In genomic region chr7:134113655-134114054, GRCh38 we compare ENCODE assay signal across 1 cellular context.
TF ChIP-seq lines count a peak whose summit lies in the region.

No MANE protein-coding gene starts in this region.

TF ChIP-seq in WTC11, 78 proteins besides CTCF, POLR2A, EP300 and RAD21 (continued from another document):
- TF ChIP-seq E2F5 (CRISPR knock-in tag; IDR thresholded peaks at IDR 0.05) = no peak
- TF ChIP-seq ZNF317 (CRISPR knock-in tag; IDR thresholded peaks at IDR 0.05; ENCODE audit: borderline replicate concordance, low read depth) = no peak
- TF ChIP-seq, protein P1, sequence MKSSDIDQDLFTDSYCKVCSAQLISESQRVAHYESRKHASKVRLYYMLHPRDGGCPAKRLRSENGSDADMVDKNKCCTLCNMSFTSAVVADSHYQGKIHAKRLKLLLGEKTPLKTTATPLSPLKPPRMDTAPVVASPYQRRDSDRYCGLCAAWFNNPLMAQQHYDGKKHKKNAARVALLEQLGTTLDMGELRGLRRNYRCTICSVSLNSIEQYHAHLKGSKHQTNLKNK (CRISPR knock-in tag; IDR thresholded peaks at IDR 0.05) = no peak
- no peak for TF ChIP-seq JAZF1 (CRISPR knock-in tag; IDR thresholded peaks at IDR 0.05)
- no peak for TF ChIP-seq TEAD1 (CRISPR knock-in tag; IDR thresholded peaks at IDR 0.05)
- TF ChIP-seq CREB1 (CRISPR knock-in tag; IDR thresholded peaks at IDR 0.05) = no peak
- TF ChIP-seq TP53 (CRISPR knock-in tag; IDR thresholded peaks at IDR 0.05) = no peak
- no peak for TF ChIP-seq ESRRA (CRISPR knock-in tag; IDR thresholded peaks at IDR 0.05; ENCODE audit: borderline replicate concordance)
- TF ChIP-seq, protein P2, sequence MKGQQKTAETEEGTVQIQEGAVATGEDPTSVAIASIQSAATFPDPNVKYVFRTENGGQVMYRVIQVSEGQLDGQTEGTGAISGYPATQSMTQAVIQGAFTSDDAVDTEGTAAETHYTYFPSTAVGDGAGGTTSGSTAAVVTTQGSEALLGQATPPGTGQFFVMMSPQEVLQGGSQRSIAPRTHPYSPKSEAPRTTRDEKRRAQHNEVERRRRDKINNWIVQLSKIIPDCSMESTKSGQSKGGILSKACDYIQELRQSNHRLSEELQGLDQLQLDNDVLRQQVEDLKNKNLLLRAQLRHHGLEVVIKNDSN (CRISPR knock-in tag; IDR thresholded peaks at IDR 0.05) = no peak
- TF ChIP-seq STAT6 (CRISPR knock-in tag; conservative IDR thresholded peaks at IDR 0.05; ENCODE audit: low read depth) = no peak
- no peak for TF ChIP-seq ATF1 (CRISPR knock-in tag; IDR thresholded peaks at IDR 0.05)
